ENCODE assay signal across 24 cellular contexts in the genomic region with DNA sequence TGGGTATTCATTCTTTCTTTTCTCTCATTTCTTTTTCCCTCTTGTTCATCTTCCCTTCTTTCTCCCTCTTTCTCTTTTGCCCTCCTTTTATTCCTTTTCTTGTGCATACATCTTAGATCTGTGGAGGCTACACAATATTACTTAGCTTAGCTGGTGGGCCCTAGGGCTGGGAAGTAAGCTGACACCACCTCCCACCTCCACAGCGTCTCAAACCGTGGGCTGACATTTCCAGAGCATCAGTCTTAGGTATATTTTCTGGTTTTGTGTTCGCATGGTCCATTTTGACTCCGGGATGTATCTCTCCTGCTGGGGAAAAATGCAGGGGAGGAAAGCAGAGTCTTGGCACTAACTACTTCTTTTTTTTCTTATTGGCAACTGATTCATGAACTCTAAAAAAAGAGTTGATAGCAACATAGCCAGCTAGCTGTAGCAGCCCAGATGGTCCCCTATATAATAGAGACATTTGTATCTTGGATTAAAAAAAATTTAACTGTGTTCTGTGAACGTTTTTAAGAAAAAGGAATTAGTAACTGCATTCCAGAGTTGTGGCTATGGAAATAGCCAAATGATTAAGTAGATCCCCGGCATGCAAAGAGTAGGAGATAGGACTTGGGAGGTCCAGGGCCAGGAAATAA. TPM values are rescaled to one million over a fixed set of nuclear protein-coding genes. Genes with fewer than 3 reads are reported as not detected.
DNase-seq lines count a peak whose midpoint lies in the region; ATAC-seq and TF ChIP-seq lines count a peak whose summit lies in the region.
"Had no signal": no experiment of that assay in that cellular context is flagged by ENCODE, and none has a peak within 500 bp of the region (broad histone marks: within the 10 kb centered on the region; RNA-seq: fewer than 3 reads in every experiment).

No MANE protein-coding gene starts in this region.

- H3K9me3 ChIP-seq in IMR-90 (ENCODE audit: control insufficient read depth, insufficient read depth, low read length) (no peaks in the 10 kb centered on the region), body of pancreas (no peaks in the 10 kb centered on the region), vagina (no peaks in the 10 kb centered on the region), Karpas-422 (ENCODE audit: low read length) (no peaks in the 10 kb centered on the region), T-helper 17 cell (ENCODE audit: control insufficient read depth, low read length, poor library complexity, severe bottlenecking) (no peaks in the 10 kb centered on the region)
- H3K9me3 ChIP-seq: ascending aorta, esophagus squamous epithelium, HAP-1 had no signal

- dilution Hi-C loops in IMR-90 (cut with HindIII; ENCODE audit: low sequenced_read_pairs, unreplicated experiment) = no loop called here

- H3K4me3 Mint-ChIP-seq in T-helper 17 cell = no peak overlapping the region
- H3K4me3 Mint-ChIP-seq: endodermal cell; naive thymus-derived CD8-positive, alpha-beta T cell; T-helper 1 cell treated with Interleukin-12 subunit alpha and Interleukin-12 subunit beta and Interleukin-4 antibody, amounts not matched to agents 30 μg/mL and 1 μg/mL, for 36 hours had no signal

- H3K27me3 ChIP-seq in IMR-90 (ENCODE audit: control insufficient read depth, insufficient read depth, low read length) = no peaks in the 10 kb centered on the region
- H3K27me3 ChIP-seq in body of pancreas = no peaks in the 10 kb centered on the region
- no peaks in the 10 kb centered on the region for H3K27me3 ChIP-seq in vagina
- H3K27me3 ChIP-seq in Karpas-422 (ENCODE audit: low read length) = no peaks in the 10 kb centered on the region
- H3K27me3 ChIP-seq: ascending aorta, esophagus squamous epithelium had no signal

- no peak overlapping the region for H3K27ac Mint-ChIP-seq in T-helper 17 cell
- H3K27ac Mint-ChIP-seq: T-helper 1 cell treated with Interleukin-12 subunit alpha and Interleukin-12 subunit beta and Interleukin-4 antibody, amounts not matched to agents 30 μg/mL and 1 μg/mL, for 36 hours had no signal

- H3K18ac ChIP-seq in IMR-90 (ENCODE audit: low read depth, low read length) = no peak overlapping the region; the same call in 1 of the 2 replicates

- H3K36me3 ChIP-seq in IMR-90 (ENCODE audit: control insufficient read depth, insufficient read depth, low read length) (no peaks in the 10 kb centered on the region), body of pancreas (replicated peaks in 1 of 2; ENCODE audit: insufficient read depth in 1 of 2, low read depth in 2 of 2) (no peaks in the 10 kb centered on the region), vagina (no peaks in the 10 kb centered on the region), Karpas-422 (ENCODE audit: insufficient read depth, low read length) (no peaks in the 10 kb centered on the region)
- H3K36me3 ChIP-seq: ascending aorta, esophagus squamous epithelium, HAP-1 had no signal

- H3K9ac ChIP-seq in IMR-90 (ENCODE audit: low read depth, low read length) = no peak overlapping the region
- no peak overlapping the region for H3K9ac ChIP-seq in Karpas-422 (ENCODE audit: low read length)

- 0 out of 2 replicates have a peak overlapping the region, but pooled peaks have one; percentile 42 for H3K23ac ChIP-seq in IMR-90 (ENCODE audit: low read depth, low read length)

- H4K20me1 ChIP-seq in IMR-90 (ENCODE audit: insufficient read depth, low read length) (no peaks in the 10 kb centered on the region), Karpas-422 (ENCODE audit: insufficient read depth, low read depth, low read length) (no peaks in the 10 kb centered on the region)

- H2AK9ac ChIP-seq in IMR-90 (replicated peaks; ENCODE audit: low read depth, low read length, poor library complexity) = peak overlapping the region; percentile 42

- peaks cover 23% of the 10 kb centered on the region for H3K9me1 ChIP-seq in IMR-90 (ENCODE audit: insufficient read depth, low read length)

- H2AFZ ChIP-seq in IMR-90 (replicated peaks; ENCODE audit: low read length, poor library complexity) (peak overlapping the region; percentile 9), Karpas-422 (ENCODE audit: low read length) (no peak overlapping the region)

- peaks cover 4% of the 10 kb centered on the region for H3K36me3 Mint-ChIP-seq in T-helper 17 cell (ENCODE audit: low read depth)
- H3K36me3 Mint-ChIP-seq: activated naive CD4-positive, alpha-beta T cell treated with anti-CD3 and anti-CD28 coated beads, Interleukin-2, amount 50 U/mL, for 72 hours; CD4-positive, CD25-positive, alpha-beta regulatory T cell; naive thymus-derived CD8-positive, alpha-beta T cell had no signal

- WGBS in IMR-90 (ENCODE audit: extremely low coverage in 2 of 2, insufficient read length in 1 of 2), 2 experiments = 8% methylated on average over 2 of the region's 6 CpGs; no CpG with 5 or more reads in 1 of the 2 experiments
- 42 to 48% methylated on average over 6 of the region's 6 CpGs for WGBS in body of pancreas, 2 donors

- peak overlapping the region; percentile 89; the same call in 1 of the 3 replicates for H2BK15ac ChIP-seq in IMR-90 (ENCODE audit: low read depth, low read length)

- TF ChIP-seq RAD21 in IMR-90 (IDR thresholded peaks at IDR 0.05; ENCODE audit: low read length) = no peak

- peaks cover 4% of the 10 kb centered on the region for H3K4me1 Mint-ChIP-seq in T-helper 17 cell

- ATAC-seq in IMR-90 (ENCODE audit: low read depth) (peak; percentile 9; the same call in 1 of the 2 replicates), body of pancreas (no peak), T-helper 17 cell (no peak)
- ATAC-seq: activated naive CD4-positive, alpha-beta T cell treated with anti-CD3 and anti-CD28 coated beads, Interleukin-2, amount 50 U/mL, for 72 hours; naive thymus-derived CD8-positive, alpha-beta T cell had no signal

- DNase-seq in IMR-90 (peak; percentile 54), body of pancreas (no peak), left kidney (ENCODE audit: low read depth, low spot score) (peak; percentile 70), vagina (ENCODE audit: extremely low spot score in 2 of 2) (no peak), retina (no peak), Karpas-422 (no peak), T-helper 17 cell (no peak)
- DNase-seq: activated CD4-positive, alpha-beta T cell treated with anti-CD3 and anti-CD28 coated beads for 4 hours; CD4-positive, CD25-positive, alpha-beta regulatory T cell; cortex of kidney; endodermal cell; esophagus squamous epithelium; glutamatergic neuron; KG1; naive thymus-derived CD8-positive, alpha-beta T cell; NCI-H1694; NCI-H446; posterior cingulate gyrus; SIG-M5; substantia nigra had no signal

- TF ChIP-seq CTCF in IMR-90 (conservative IDR thresholded peaks at IDR 0.05; ENCODE audit: low read depth, low read length) = no peak
- TF ChIP-seq CTCF in body of pancreas (IDR thresholded peaks at IDR 0.05) = no peak
- TF ChIP-seq CTCF in vagina (IDR thresholded peaks at IDR 0.05) = no peak

- no peak overlapping the region for H3K56ac ChIP-seq in IMR-90 (ENCODE audit: extremely low read depth, insufficient read depth, low read length)

- in situ Hi-C loops in IMR-90 (cut with MboI; ENCODE audit: low sequenced_read_pairs) = no loop called here

- TF ChIP-seq POLR2A in IMR-90 (IDR thresholded peaks at IDR 0.05; ENCODE audit: low read depth, low read length) = no peak
- no peak for TF ChIP-seq POLR2A in body of pancreas (IDR thresholded peaks at IDR 0.05)
- TF ChIP-seq POLR2A in vagina (IDR thresholded peaks at IDR 0.05) = no peak

- no peak overlapping the region for H3K4me3 ChIP-seq in IMR-90 (ENCODE audit: insufficient read depth, low read depth, low read length)
- no peak overlapping the region for H3K4me3 ChIP-seq in body of pancreas
- no peak overlapping the region for H3K4me3 ChIP-seq in vagina
- H3K4me3 ChIP-seq in Karpas-422 (ENCODE audit: low read length) = no peak overlapping the region
- H3K4me3 ChIP-seq: ascending aorta, esophagus squamous epithelium, HAP-1 had no signal

- H4K5ac ChIP-seq in IMR-90 (ENCODE audit: low read depth, low read length) = no peak overlapping the region

- no peak overlapping the region for H4K91ac ChIP-seq in IMR-90 (ENCODE audit: insufficient read depth, low read depth, low read length)

- H3K4me2 ChIP-seq in IMR-90 (ENCODE audit: low read depth, low read length) (no peak overlapping the region), Karpas-422 (ENCODE audit: low read depth, low read length, poor library complexity, severe bottlenecking) (no peak overlapping the region)

- peak overlapping the region; percentile 86 for H2AK5ac ChIP-seq in IMR-90 (ENCODE audit: low read depth, low read length)

- H3K79me2 ChIP-seq in Karpas-422 (ENCODE audit: low read length) = no peaks in the 10 kb centered on the region

- H3K27me3 Mint-ChIP-seq in T-helper 17 cell = peaks cover 28% of the 10 kb centered on the region

- H3K4me1 ChIP-seq in IMR-90 (ENCODE audit: control insufficient read depth, insufficient read depth, low read length) (peaks cover 16% of the 10 kb centered on the region), body of pancreas (peaks cover 56% of the 10 kb centered on the region), vagina (no peaks in the 10 kb centered on the region), Karpas-422 (ENCODE audit: low read length) (no peaks in the 10 kb centered on the region)
- H3K4me1 ChIP-seq: ascending aorta, esophagus squamous epithelium, HAP-1 had no signal

- CTCF ChIA-PET in IMR-90 (lab: Yijun Ruan, JAX) = interaction anchor here (1.2 kb wide), 1 partner anchor 39 kb away, joined by 3 read pairs; no protein-coding TSS in a partner anchor

- intact Hi-C loops in IMR-90 (cut with micrococcal nuclease) = no loop called here
- intact Hi-C loops in body of pancreas (cut with DNase I) = no loop called here
- intact Hi-C loops in vagina (cut with DNase I) = no loop called here

- 0 out of 2 replicates have a peak overlapping the region, but pooled peaks have one; percentile 2 for H3K27ac ChIP-seq in IMR-90 (ENCODE audit: insufficient read depth, low read length)
- H3K27ac ChIP-seq in body of pancreas = peak overlapping the region; percentile 50 to 79 (median 62)
- H3K27ac ChIP-seq in vagina = peak overlapping the region; percentile 57
- no peak overlapping the region for H3K27ac ChIP-seq in Karpas-422 (ENCODE audit: low read length)
- H3K27ac ChIP-seq: ascending aorta, esophagus squamous epithelium had no signal

- H3K9me2 ChIP-seq in Karpas-422 (replicated peaks; ENCODE audit: insufficient read depth, low read length) = no peaks in the 10 kb centered on the region

- peak overlapping the region; percentile 48 for H2BK5ac ChIP-seq in IMR-90 (ENCODE audit: low read depth, low read length, poor library complexity, severe bottlenecking)

- H4K8ac ChIP-seq in IMR-90 (ENCODE audit: low read depth in 2 of 2, low read length in 2 of 2) = peak overlapping the region in 1 of 2 experiments; percentile 64; a peak in 2 of 4 replicates

- peak overlapping the region; percentile 81 for H3K4ac ChIP-seq in IMR-90 (ENCODE audit: low read depth, low read length)

- no TSS peak for BruUV-seq in IMR-90 (replicated peaks; lab: Mats Ljungman, UMichigan)

- H2BK20ac ChIP-seq in IMR-90 (ENCODE audit: low read depth, low read length) = peak overlapping the region; percentile 88; the same call in 1 of the 2 replicates

- H3K79me1 ChIP-seq in IMR-90 (ENCODE audit: low read depth in 1 of 2, low read length in 2 of 2) = peaks cover 0 to 49% of the 10 kb centered on the region in 2 experiments; a peak in 2 of 4 replicates

- H3K14ac ChIP-seq in IMR-90 (replicated peaks; ENCODE audit: low read depth, low read length) = peak overlapping the region; percentile 64

- peak overlapping the region; percentile 93 for H2BK120ac ChIP-seq in IMR-90 (ENCODE audit: low read depth, low read length)

- POLR2A ChIA-PET in IMR-90 (lab: Charles Lee; ENCODE audit: unreplicated experiment) = no interaction called here

RNA-seq across cellular contexts. Expression of a gene that starts 15.5 kb away (rescaled TPM):
- total RNA-seq in IMR-90 (2012; rRNA removed) (2.0 and 3.1 TPM in 2 replicates), body of pancreas (10 to 100 TPM in 1 of 2 donors, 1 to 10 TPM in 1; 7.9 to 15.3 TPM), vagina (not detected), T-helper 17 cell (1 to 10 TPM; 1.4 to 2.8 TPM)
- polyA plus RNA-seq in IMR-90 (2012; rRNA removed) = 2.9 and 3.1 TPM in 2 replicates
- 2.1 and 2.2 TPM in 2 replicates for polyA plus RNA-seq in IMR-90 (2012; cell fraction: cytosol; rRNA removed)
- 1.9 and 4.7 TPM in 2 replicates for polyA plus RNA-seq in IMR-90 (2012; cell fraction: nucleus; rRNA removed; ENCODE audit: low replicate concordance)
- 1.3 and 4.7 TPM in 2 replicates for total RNA-seq in Karpas-422 (2014; rRNA removed; shearing (Covaris generic); ENCODE audit: low replicate concordance)
- total RNA-seq: ascending aorta had no signal

Comparison
In these comparisons a context has a peak if more than half of its experiments do, and no peak if none do; other contexts are left out.
1. DNase-seq: peak in IMR-90 (single experiment) and left kidney (single experiment); none in body of pancreas (0 of 4), vagina (0 of 2), retina (single experiment), Karpas-422 (single experiment) and T-helper 17 cell (0 of 3).